1 cellular context compared by ENCODE assay signal in genomic region chr17:17942846-17943245, GRCh38.
TF ChIP-seq lines count a peak whose summit lies in the region.

No MANE protein-coding gene starts in this region.

TF ChIP-seq in K562, 482 proteins besides CTCF, POLR2A, EP300 and RAD21:
- no peak for TF ChIP-seq IRF9 (tag; IDR thresholded peaks at IDR 0.05)
- no peak for TF ChIP-seq ZNF76 (CRISPR knock-in tag; IDR thresholded peaks at IDR 0.05; ENCODE audit: borderline replicate concordance)
- no peak for TF ChIP-seq ZNF197 (CRISPR knock-in tag; IDR thresholded peaks at IDR 0.05; ENCODE audit: low read depth)
- TF ChIP-seq ZFX (CRISPR knock-in tag; IDR thresholded peaks at IDR 0.05), result no peak
- peak; percentile 45; the same call in 1 of the 2 replicates for TF ChIP-seq JUND (IDR thresholded peaks at IDR 0.05; ENCODE audit: borderline replicate concordance, low read depth, low read length)
- TF ChIP-seq JUND (tag; IDR thresholded peaks at IDR 0.05; ENCODE audit: borderline replicate concordance, low read depth, low read length), result no peak
- TF ChIP-seq MAFG (tag; conservative IDR thresholded peaks at IDR 0.05), result peak; percentile 51
- TF ChIP-seq C11orf30 (IDR thresholded peaks at IDR 0.05; ENCODE audit: low read depth), result peak; percentile 31; the same call in 1 of the 2 replicates
- no peak for TF ChIP-seq ZNF695 (CRISPR knock-in tag; IDR thresholded peaks at IDR 0.05)
- 0 out of 2 replicates have a peak, but pooled peaks have one; percentile 17 for TF ChIP-seq FOSL1 (tag; conservative IDR thresholded peaks at IDR 0.05)
- no peak for TF ChIP-seq DLX4 (CRISPR knock-in tag; IDR thresholded peaks at IDR 0.05)
- TF ChIP-seq ESRRB (CRISPR knock-in tag; IDR thresholded peaks at IDR 0.05; ENCODE audit: borderline replicate concordance), result no peak
- no peak for TF ChIP-seq RCOR1 (IDR thresholded peaks at IDR 0.05; ENCODE audit: borderline replicate concordance in 1 of 2, low read depth in 2 of 2, low read length in 2 of 2)
- TF ChIP-seq NCOR1 (IDR thresholded peaks at IDR 0.05), result no peak
- no peak for TF ChIP-seq ZNF124 (CRISPR knock-in tag; IDR thresholded peaks at IDR 0.05)
- peak; percentile 72 for TF ChIP-seq NFE2 (IDR thresholded peaks at IDR 0.05; ENCODE audit: low read depth)
- TF ChIP-seq ZNF696 (CRISPR knock-in tag; conservative IDR thresholded peaks at IDR 0.05), result no peak
- peak; percentile 55 for TF ChIP-seq MAFF (IDR thresholded peaks at IDR 0.05; ENCODE audit: low read length)
